ENCODE assay signal across 2 cellular contexts in the genomic region with DNA sequence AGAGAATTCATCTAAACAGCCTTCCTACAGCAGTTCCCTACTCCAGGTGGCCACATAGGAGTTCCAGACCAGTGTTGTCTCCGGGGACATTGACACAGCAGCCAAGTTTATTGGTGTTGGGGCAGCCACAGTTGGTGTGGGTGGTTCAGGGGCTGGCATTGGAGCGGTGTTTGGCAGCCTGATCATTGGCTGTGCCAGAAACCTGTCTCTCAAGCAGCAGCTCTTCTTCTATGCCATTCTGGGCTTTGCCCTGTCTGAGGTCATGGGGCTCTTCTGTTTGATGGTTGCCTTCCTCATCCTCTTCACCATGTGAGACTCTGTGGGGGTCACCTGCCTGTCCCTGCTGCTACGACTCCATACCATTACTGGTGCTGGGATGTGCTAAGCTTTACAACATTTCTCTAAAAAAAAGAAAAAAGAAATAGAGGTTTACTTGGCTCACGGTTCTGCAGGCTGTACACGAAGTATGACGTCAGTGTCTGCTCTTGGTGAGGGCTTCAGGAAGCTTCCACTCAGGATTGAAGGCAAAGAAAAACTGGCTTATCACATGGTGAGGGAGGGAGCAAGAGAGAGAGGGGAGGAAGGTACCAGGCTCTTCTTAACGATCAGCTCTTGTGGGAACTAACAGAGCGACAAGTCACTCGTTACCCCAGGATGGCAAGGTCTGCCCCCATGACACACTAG.
TF ChIP-seq lines count a peak whose summit lies in the region.

No MANE protein-coding gene starts in this region.

TF ChIP-seq in WTC11, 78 proteins besides CTCF, POLR2A, EP300 and RAD21 (continued from another document):
- no peak for TF ChIP-seq FOXK1 (CRISPR knock-in tag; IDR thresholded peaks at IDR 0.05)
- no peak for TF ChIP-seq TEAD1 (CRISPR knock-in tag; IDR thresholded peaks at IDR 0.05)
- TF ChIP-seq CBFB (CRISPR knock-in tag; IDR thresholded peaks at IDR 0.05; ENCODE audit: low read depth): no peak
- TF ChIP-seq, protein P1, sequence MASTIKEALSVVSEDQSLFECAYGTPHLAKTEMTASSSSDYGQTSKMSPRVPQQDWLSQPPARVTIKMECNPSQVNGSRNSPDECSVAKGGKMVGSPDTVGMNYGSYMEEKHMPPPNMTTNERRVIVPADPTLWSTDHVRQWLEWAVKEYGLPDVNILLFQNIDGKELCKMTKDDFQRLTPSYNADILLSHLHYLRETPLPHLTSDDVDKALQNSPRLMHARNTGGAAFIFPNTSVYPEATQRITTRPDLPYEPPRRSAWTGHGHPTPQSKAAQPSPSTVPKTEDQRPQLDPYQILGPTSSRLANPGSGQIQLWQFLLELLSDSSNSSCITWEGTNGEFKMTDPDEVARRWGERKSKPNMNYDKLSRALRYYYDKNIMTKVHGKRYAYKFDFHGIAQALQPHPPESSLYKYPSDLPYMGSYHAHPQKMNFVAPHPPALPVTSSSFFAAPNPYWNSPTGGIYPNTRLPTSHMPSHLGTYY (CRISPR knock-in tag; IDR thresholded peaks at IDR 0.05): no peak
- TF ChIP-seq GRHL2 (CRISPR knock-in tag; IDR thresholded peaks at IDR 0.05; ENCODE audit: insufficient replicate concordance, severe bottlenecking): no peak
- no peak for TF ChIP-seq ZBTB21 (CRISPR knock-in tag; IDR thresholded peaks at IDR 0.05; ENCODE audit: borderline replicate concordance)
- no peak for TF ChIP-seq FOXJ3 (CRISPR knock-in tag; IDR thresholded peaks at IDR 0.05; ENCODE audit: borderline replicate concordance)
- no peak for TF ChIP-seq ESRRA (CRISPR knock-in tag; IDR thresholded peaks at IDR 0.05; ENCODE audit: borderline replicate concordance)
- TF ChIP-seq NFATC4 (CRISPR knock-in tag; IDR thresholded peaks at IDR 0.05): no peak
- no peak for TF ChIP-seq CREM (CRISPR knock-in tag; IDR thresholded peaks at IDR 0.05)
- TF ChIP-seq, protein P2, sequence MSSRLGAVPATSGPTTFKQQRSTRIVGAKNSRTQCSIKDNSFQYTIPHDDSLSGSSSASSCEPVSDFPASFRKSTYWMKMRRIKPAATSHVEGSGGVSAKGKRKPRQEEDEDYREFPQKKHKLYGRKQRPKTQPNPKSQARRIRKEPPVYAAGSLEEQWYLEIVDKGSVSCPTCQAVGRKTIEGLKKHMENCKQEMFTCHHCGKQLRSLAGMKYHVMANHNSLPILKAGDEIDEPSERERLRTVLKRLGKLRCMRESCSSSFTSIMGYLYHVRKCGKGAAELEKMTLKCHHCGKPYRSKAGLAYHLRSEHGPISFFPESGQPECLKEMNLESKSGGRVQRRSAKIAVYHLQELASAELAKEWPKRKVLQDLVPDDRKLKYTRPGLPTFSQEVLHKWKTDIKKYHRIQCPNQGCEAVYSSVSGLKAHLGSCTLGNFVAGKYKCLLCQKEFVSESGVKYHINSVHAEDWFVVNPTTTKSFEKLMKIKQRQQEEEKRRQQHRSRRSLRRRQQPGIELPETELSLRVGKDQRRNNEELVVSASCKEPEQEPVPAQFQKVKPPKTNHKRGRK (CRISPR knock-in tag; IDR thresholded peaks at IDR 0.05; ENCODE audit: borderline replicate concordance): no peak
- TF ChIP-seq, protein P3, sequence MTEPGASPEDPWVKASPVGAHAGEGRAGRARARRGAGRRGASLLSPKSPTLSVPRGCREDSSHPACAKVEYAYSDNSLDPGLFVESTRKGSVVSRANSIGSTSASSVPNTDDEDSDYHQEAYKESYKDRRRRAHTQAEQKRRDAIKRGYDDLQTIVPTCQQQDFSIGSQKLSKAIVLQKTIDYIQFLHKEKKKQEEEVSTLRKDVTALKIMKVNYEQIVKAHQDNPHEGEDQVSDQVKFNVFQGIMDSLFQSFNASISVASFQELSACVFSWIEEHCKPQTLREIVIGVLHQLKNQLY (CRISPR knock-in tag; IDR thresholded peaks at IDR 0.05): no peak
- TF ChIP-seq IRF2 (CRISPR knock-in tag; IDR thresholded peaks at IDR 0.05; ENCODE audit: borderline replicate concordance, low read depth): no peak
- no peak for TF ChIP-seq FOXP1 (CRISPR knock-in tag; IDR thresholded peaks at IDR 0.05; ENCODE audit: borderline replicate concordance)
- TF ChIP-seq, protein P4, sequence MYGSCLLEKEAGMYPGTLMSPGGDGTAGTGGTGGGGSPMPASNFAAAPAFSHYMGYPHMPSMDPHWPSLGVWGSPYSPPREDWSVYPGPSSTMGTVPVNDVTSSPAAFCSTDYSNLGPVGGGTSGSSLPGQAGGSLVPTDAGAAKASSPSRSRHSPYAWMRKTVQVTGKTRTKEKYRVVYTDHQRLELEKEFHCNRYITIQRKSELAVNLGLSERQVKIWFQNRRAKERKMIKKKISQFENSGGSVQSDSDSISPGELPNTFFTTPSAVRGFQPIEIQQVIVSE (CRISPR knock-in tag; IDR thresholded peaks at IDR 0.05; ENCODE audit: borderline replicate concordance): no peak
- TF ChIP-seq, protein P5, sequence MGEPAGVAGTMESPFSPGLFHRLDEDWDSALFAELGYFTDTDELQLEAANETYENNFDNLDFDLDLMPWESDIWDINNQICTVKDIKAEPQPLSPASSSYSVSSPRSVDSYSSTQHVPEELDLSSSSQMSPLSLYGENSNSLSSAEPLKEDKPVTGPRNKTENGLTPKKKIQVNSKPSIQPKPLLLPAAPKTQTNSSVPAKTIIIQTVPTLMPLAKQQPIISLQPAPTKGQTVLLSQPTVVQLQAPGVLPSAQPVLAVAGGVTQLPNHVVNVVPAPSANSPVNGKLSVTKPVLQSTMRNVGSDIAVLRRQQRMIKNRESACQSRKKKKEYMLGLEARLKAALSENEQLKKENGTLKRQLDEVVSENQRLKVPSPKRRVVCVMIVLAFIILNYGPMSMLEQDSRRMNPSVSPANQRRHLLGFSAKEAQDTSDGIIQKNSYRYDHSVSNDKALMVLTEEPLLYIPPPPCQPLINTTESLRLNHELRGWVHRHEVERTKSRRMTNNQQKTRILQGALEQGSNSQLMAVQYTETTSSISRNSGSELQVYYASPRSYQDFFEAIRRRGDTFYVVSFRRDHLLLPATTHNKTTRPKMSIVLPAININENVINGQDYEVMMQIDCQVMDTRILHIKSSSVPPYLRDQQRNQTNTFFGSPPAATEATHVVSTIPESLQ (CRISPR knock-in tag; IDR thresholded peaks at IDR 0.05): no peak

TF ChIP-seq in SK-N-SH treated with all-trans-retinoic acid at 6 μM for 48 hours, 23 proteins besides CTCF, POLR2A, EP300 and RAD21 (continued from another document):
- TF ChIP-seq, protein P6, sequence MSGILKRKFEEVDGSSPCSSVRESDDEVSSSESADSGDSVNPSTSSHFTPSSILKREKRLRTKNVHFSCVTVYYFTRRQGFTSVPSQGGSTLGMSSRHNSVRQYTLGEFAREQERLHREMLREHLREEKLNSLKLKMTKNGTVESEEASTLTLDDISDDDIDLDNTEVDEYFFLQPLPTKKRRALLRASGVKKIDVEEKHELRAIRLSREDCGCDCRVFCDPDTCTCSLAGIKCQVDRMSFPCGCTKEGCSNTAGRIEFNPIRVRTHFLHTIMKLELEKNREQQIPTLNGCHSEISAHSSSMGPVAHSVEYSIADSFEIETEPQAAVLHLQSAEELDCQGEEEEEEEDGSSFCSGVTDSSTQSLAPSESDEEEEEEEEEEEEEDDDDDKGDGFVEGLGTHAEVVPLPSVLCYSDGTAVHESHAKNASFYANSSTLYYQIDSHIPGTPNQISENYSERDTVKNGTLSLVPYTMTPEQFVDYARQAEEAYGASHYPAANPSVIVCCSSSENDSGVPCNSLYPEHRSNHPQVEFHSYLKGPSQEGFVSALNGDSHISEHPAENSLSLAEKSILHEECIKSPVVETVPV (CRISPR knock-in tag; IDR thresholded peaks at IDR 0.05): no peak
- TF ChIP-seq TOX (CRISPR knock-in tag; IDR thresholded peaks at IDR 0.05; ENCODE audit: borderline replicate concordance): no peak
- no peak for TF ChIP-seq BACH2 (CRISPR knock-in tag; IDR thresholded peaks at IDR 0.05; ENCODE audit: borderline replicate concordance)
- TF ChIP-seq ZC3H10 (CRISPR knock-in tag; IDR thresholded peaks at IDR 0.05): no peak
- TF ChIP-seq, protein P7, sequence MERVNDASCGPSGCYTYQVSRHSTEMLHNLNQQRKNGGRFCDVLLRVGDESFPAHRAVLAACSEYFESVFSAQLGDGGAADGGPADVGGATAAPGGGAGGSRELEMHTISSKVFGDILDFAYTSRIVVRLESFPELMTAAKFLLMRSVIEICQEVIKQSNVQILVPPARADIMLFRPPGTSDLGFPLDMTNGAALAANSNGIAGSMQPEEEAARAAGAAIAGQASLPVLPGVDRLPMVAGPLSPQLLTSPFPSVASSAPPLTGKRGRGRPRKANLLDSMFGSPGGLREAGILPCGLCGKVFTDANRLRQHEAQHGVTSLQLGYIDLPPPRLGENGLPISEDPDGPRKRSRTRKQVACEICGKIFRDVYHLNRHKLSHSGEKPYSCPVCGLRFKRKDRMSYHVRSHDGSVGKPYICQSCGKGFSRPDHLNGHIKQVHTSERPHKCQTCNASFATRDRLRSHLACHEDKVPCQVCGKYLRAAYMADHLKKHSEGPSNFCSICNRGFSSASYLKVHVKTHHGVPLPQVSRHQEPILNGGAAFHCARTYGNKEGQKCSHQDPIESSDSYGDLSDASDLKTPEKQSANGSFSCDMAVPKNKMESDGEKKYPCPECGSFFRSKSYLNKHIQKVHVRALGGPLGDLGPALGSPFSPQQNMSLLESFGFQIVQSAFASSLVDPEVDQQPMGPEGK (CRISPR knock-in tag; IDR thresholded peaks at IDR 0.05; ENCODE audit: borderline replicate concordance): no peak
- no peak for TF ChIP-seq ARNTL (CRISPR knock-in tag; IDR thresholded peaks at IDR 0.05; ENCODE audit: borderline replicate concordance, low read depth)
- TF ChIP-seq RARB (CRISPR knock-in tag; IDR thresholded peaks at IDR 0.05): no peak
- no peak for TF ChIP-seq ISL1 (CRISPR knock-in tag; IDR thresholded peaks at IDR 0.05)
